ENCODE assay signal across 26 cellular contexts in genomic region chr3:74539879-74540278, GRCh38.
"Had no signal": no experiment of that assay in that cellular context is flagged by ENCODE, and none has a peak within 500 bp of the region (broad histone marks: within the 10 kb centered on the region; RNA-seq: fewer than 3 reads in every experiment).

No MANE protein-coding gene starts in this region.

- H3K27ac ChIP-seq: cardiac muscle cell, SJSA1 had no signal

- H3K4me3 ChIP-seq: cardiac muscle cell, MG63, SJSA1 had no signal

- H3K36me3 ChIP-seq: cardiac muscle cell, MG63, SJSA1 had no signal

- ATAC-seq: activated CD8-positive, alpha-beta T cell treated with anti-CD3 and anti-CD28 coated beads for 36 hours; activated naive CD4-positive, alpha-beta T cell treated with anti-CD3 and anti-CD28 coated beads, Interleukin-2, amount 50 U/mL, for 72 hours; activated T-cell treated with anti-CD3 and anti-CD28 coated beads, Interleukin-2, amount 50 U/mL, for 4 hours; Panc1 had no signal

- H3K9me3 ChIP-seq: MG63, SJSA1, SK-N-SH had no signal

- H3K27me3 ChIP-seq: cardiac muscle cell, MG63, SJSA1 had no signal

- DNase-seq: activated CD4-positive, alpha-beta T cell treated with anti-CD3 and anti-CD28 coated beads, Interleukin-2, amount 10 ng/mL, durations not matched to agents 24 days and 14 days; activated CD4-positive, alpha-beta T cell treated with anti-CD3 and anti-CD28 coated beads, Interleukin-2, amount 50 U/mL, for 4 hours; activated CD8-positive, alpha-beta T cell treated with anti-CD3 and anti-CD28 coated beads for 36 hours; activated gamma-delta T cell treated with Interleukin-2 at 50 U/mL for 16 hours; activated naive CD4-positive, alpha-beta T cell treated with anti-CD3 and anti-CD28 coated beads for 36 hours; activated T-cell treated with anti-CD3 and anti-CD28 coated beads for 4 hours; activated T-cell treated with anti-CD3 and anti-CD28 coated beads, Interleukin-2, amount 50 U/mL, for 4 hours; anterior cingulate cortex; Kasumi-1; KG1; MG63; NCI-H1048; NCI-H1417; NCI-H146; NCI-H187; NCI-H2029 treated with DMSO at 0.1 percent for 48 hours; NCI-H2107; NCI-H226; NCI-H524 treated with DMSO at 0.1 percent for 48 hours; NCI-H748 treated with DMSO at 0.1 percent for 48 hours; SHP77 treated with DMSO at 0.1 percent for 48 hours; SK-N-SH had no signal

- H3K4me1 ChIP-seq: SJSA1 had no signal
